In the genomic region with DNA sequence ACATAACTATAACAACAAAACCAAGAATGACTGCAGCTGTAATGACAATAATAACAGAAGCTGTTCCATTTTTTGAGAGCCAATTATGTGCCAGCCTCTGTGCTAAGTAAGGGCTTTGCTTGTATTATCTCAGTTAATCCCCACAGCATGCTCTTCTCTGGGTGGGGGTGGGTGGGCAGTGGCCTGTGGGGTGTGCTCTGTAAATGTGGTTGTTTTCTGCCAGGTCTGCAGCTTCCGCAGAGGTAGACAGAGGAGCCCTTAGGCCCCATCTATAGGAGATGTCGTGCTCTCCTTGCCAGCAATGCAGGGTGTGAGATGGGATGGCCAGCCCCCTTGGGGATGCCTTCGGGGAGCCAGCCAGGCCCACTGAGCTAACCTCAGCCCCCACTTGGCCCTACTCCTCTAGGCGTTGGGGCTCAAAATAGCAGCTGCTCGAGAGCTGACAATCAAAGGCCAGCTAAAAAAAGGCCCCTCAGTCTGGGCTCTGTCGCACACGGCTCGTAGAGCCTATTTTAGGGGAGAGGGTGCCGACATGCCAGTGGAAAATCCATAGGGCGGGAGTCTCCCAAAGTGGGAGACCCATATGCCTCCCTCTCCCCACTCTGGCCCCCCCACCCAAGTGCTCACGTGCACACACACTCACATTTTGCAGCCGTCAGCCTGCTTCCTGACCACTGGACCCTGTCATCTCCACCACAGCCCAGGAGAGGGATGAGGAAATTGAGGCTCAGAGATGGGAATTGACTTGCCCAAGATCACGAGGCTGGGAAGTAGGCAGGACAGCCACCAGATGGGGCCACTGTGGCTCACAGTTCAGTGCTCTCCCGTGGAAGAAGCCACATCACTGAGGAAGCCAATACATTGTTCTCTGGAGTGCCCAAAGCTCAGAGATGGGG, we compare ENCODE assay signal across 16 cellular contexts. TPM values are rescaled to one million over a fixed set of nuclear protein-coding genes. Genes with fewer than 3 reads are reported as not detected.
A peak's percentile ranks its signal among the peaks of the same experiment; 100 is the strongest.
DNase-seq lines count a peak whose midpoint lies in the region; ATAC-seq and TF ChIP-seq lines count a peak whose summit lies in the region.
"Had no signal": no experiment of that assay in that cellular context is flagged by ENCODE, and none has a peak within 500 bp of the region (broad histone marks: within the 10 kb centered on the region; RNA-seq: fewer than 3 reads in every experiment).

No MANE protein-coding gene starts in this region.

- intact Hi-C loops in right lobe of liver (cut with DNase I) (no loop called here), transverse colon (cut with DNase I; ENCODE audit: low total_unique reads) (no loop called here)

- TF ChIP-seq CTCF in right lobe of liver (IDR thresholded peaks at IDR 0.05) (no peak), transverse colon (IDR thresholded peaks at IDR 0.05) (no peak)

- H3K4me3 ChIP-seq in right lobe of liver (no peak overlapping the region), transverse colon (no peak overlapping the region)

- peaks cover 9% of the 10 kb centered on the region for H3K4me1 Mint-ChIP-seq in activated T-helper 17 cell treated with anti-CD3 and anti-CD28 coated beads, Interleukin-2, amount 50 U/mL, for 72 hours

- H3K4me1 ChIP-seq in right lobe of liver, result peaks cover 0 to 19% (median 8%) of the 10 kb centered on the region in 4 donors
- H3K4me1 ChIP-seq in transverse colon, result peaks cover 39 to 74% (median 51%) of the 10 kb centered on the region in 4 donors

- DNase-seq in caudate nucleus (lab: John Stamatoyannopoulos, UW) (no peak), right lobe of liver (peak in 2 of 3 donors; percentile 14 to 26), transverse colon (no peak)
- DNase-seq: activated CD4-positive, alpha-beta T cell treated with anti-CD3 and anti-CD28 coated beads, Interleukin-2, amount 50 U/mL, for 1 hour; activated effector memory CD4-positive, alpha-beta T cell treated with Interleukin-2 at 50 U/mL for 16 hours; brain microvascular endothelial cell; CD8-positive, alpha-beta T cell; Kasumi-1; NCI-H2081 had no signal

- in situ Hi-C loops in transverse colon (cut with MboI; ENCODE audit: low pct_ligation_motif_present in 1 of 4, low pct_unique_long_range_greater_than_20kb in 1 of 4, low sequenced_read_pairs in 3 of 4), result no loop called here

- no peaks in the 10 kb centered on the region for H3K36me3 ChIP-seq in right lobe of liver
- H3K36me3 ChIP-seq in transverse colon, result no peaks in the 10 kb centered on the region
- H3K36me3 ChIP-seq: brain microvascular endothelial cell had no signal

- H3K27me3 ChIP-seq in right lobe of liver (no peaks in the 10 kb centered on the region), transverse colon (no peaks in the 10 kb centered on the region)

- H3K27ac Mint-ChIP-seq in activated T-helper 17 cell treated with anti-CD3 and anti-CD28 coated beads, Interleukin-2, amount 50 U/mL, for 72 hours, result no peak overlapping the region
- H3K27ac Mint-ChIP-seq: CD8-positive, alpha-beta T cell; T-helper 1 cell treated with Interleukin-12 subunit alpha and Interleukin-12 subunit beta and Interleukin-4 antibody, amounts not matched to agents 30 μg/mL and 1 μg/mL, for 36 hours had no signal

- TF ChIP-seq POLR2A in right lobe of liver (IDR thresholded peaks at IDR 0.05) (no peak), transverse colon (IDR thresholded peaks at IDR 0.05) (no peak)

- 100% methylated on average over 1 of the region's 14 CpGs for WGBS in right lobe of liver (ENCODE audit: insufficient coverage, low coverage, low lambda C conversion rate, missing lambda C conversion rate)
- 71% methylated on average over 14 of the region's 14 CpGs; no CpG with 5 or more reads in 1 of the 2 donors for WGBS in transverse colon (ENCODE audit: low coverage in 1 of 2), 2 donors

- H3K36me3 Mint-ChIP-seq in activated T-helper 17 cell treated with anti-CD3 and anti-CD28 coated beads, Interleukin-2, amount 50 U/mL, for 72 hours (ENCODE audit: low read depth), result no peaks in the 10 kb centered on the region
- H3K36me3 Mint-ChIP-seq: CD8-positive, alpha-beta T cell; mesothelial cell of epicardium had no signal

- ATAC-seq in right lobe of liver, result no peak
- ATAC-seq in GM21717 (IDR thresholded peaks at IDR 0.05; ENCODE audit: unreplicated experiment), result no peak
- ATAC-seq in HG02759 (IDR thresholded peaks at IDR 0.05; ENCODE audit: unreplicated experiment), result no peak
- no peak for ATAC-seq in activated T-helper 17 cell treated with anti-CD3 and anti-CD28 coated beads, Interleukin-2, amount 50 U/mL, for 72 hours (replicated peaks)
- ATAC-seq: CD8-positive, alpha-beta T cell had no signal

- H3K27ac ChIP-seq in caudate nucleus (ENCODE audit: low read depth, low read length) (peak overlapping the region; percentile 40), right lobe of liver (no peak overlapping the region), transverse colon (peak overlapping the region; percentile 75 to 83 (median 82))
- H3K27ac ChIP-seq: brain microvascular endothelial cell had no signal

- H3K4me3 Mint-ChIP-seq in activated T-helper 17 cell treated with anti-CD3 and anti-CD28 coated beads, Interleukin-2, amount 50 U/mL, for 72 hours, result no peak overlapping the region
- H3K4me3 Mint-ChIP-seq: CD8-positive, alpha-beta T cell; mesothelial cell of epicardium; T-helper 1 cell treated with Interleukin-12 subunit alpha and Interleukin-12 subunit beta and Interleukin-4 antibody, amounts not matched to agents 30 μg/mL and 1 μg/mL, for 36 hours had no signal

- TF ChIP-seq EP300 in transverse colon (IDR thresholded peaks at IDR 0.05; ENCODE audit: low read depth), result no peak

- no peaks in the 10 kb centered on the region for H3K9me3 ChIP-seq in right lobe of liver
- no peaks in the 10 kb centered on the region for H3K9me3 ChIP-seq in transverse colon

- H3K9me3 Mint-ChIP-seq in activated T-helper 17 cell treated with anti-CD3 and anti-CD28 coated beads, Interleukin-2, amount 50 U/mL, for 72 hours, result no peaks in the 10 kb centered on the region
- H3K9me3 Mint-ChIP-seq: CD8-positive, alpha-beta T cell; mesothelial cell of epicardium; T-helper 1 cell treated with Interleukin-12 subunit alpha and Interleukin-12 subunit beta and Interleukin-4 antibody, amounts not matched to agents 30 μg/mL and 1 μg/mL, for 36 hours had no signal

- no peaks in the 10 kb centered on the region for H3K27me3 Mint-ChIP-seq in activated T-helper 17 cell treated with anti-CD3 and anti-CD28 coated beads, Interleukin-2, amount 50 U/mL, for 72 hours

RNA-seq across cellular contexts. Expression of gene CDH16, which starts 15.8 kb away (rescaled TPM):
- total RNA-seq in right lobe of liver (under 1 TPM in 4 of 6 experiments, not detected in 2; 0.07 to 0.47 (median 0.22) TPM), transverse colon (1 to 10 TPM in 2 of 4 donors, under 1 TPM in 1, not detected in 1; 0.20 to 2.4 (median 1.8) TPM)
- total RNA-seq in activated T-helper 17 cell treated with anti-CD3 and anti-CD28 coated beads, Interleukin-2, amount 50 U/mL, for 72 hours, result not detected
- total RNA-seq: CD8-positive, alpha-beta T cell; mesothelial cell of epicardium; pulmonary artery endothelial cell; subcutaneous adipose tissue had no signal

RNA-seq across cellular contexts. Expression of gene RRAD, which starts 22.4 kb away (rescaled TPM):
- total RNA-seq in right lobe of liver, result 1 to 10 TPM in 3 of 6 experiments, under 1 TPM in 2, not detected in 1; 0.51 to 7.7 (median 3.0) TPM
- total RNA-seq in transverse colon, result 10 to 100 TPM in 1 of 4 donors, 1 to 10 TPM in 2, not detected in 1; 3.5 to 15.3 (median 4.2) TPM
- 1 to 10 TPM; 2.1 to 6.5 TPM for total RNA-seq in activated T-helper 17 cell treated with anti-CD3 and anti-CD28 coated beads, Interleukin-2, amount 50 U/mL, for 72 hours

RNA-seq across cellular contexts. Expression of gene PDP2, which starts 22.6 kb away (rescaled TPM):
- total RNA-seq in right lobe of liver (10 to 100 TPM in 3 of 6 experiments, 1 to 10 TPM in 3; 5.1 to 15.5 (median 10.8) TPM), transverse colon (10 to 100 TPM in 2 of 4 donors, 1 to 10 TPM in 2; 4.9 to 36.2 (median 11.5) TPM)
- total RNA-seq in activated T-helper 17 cell treated with anti-CD3 and anti-CD28 coated beads, Interleukin-2, amount 50 U/mL, for 72 hours, result 10 to 100 TPM; 33.5 to 76.6 TPM

RNA-seq across cellular contexts. Expression of gene CIAO2B, which starts 31.3 kb away (rescaled TPM):
- total RNA-seq in right lobe of liver (100 to 1,000 TPM in 2 of 6 experiments, 10 to 100 TPM in 4; 40.6 to 111 (median 47.4) TPM), transverse colon (10 to 100 TPM; 15.3 to 93.8 (median 51.6) TPM)
- 100 to 1,000 TPM; 153 to 167 TPM for total RNA-seq in activated T-helper 17 cell treated with anti-CD3 and anti-CD28 coated beads, Interleukin-2, amount 50 U/mL, for 72 hours

RNA-seq across cellular contexts. Expression of gene CES2, which starts 32.4 kb away (rescaled TPM):
- total RNA-seq in right lobe of liver, result 100 to 1,000 TPM; 226 to 357 (median 263) TPM
- 1,000 to 10,000 TPM in 2 of 4 donors, 100 to 1,000 TPM in 2; 462 to 1,338 (median 921) TPM for total RNA-seq in transverse colon
- total RNA-seq in activated T-helper 17 cell treated with anti-CD3 and anti-CD28 coated beads, Interleukin-2, amount 50 U/mL, for 72 hours, result 10 to 100 TPM; 31.2 to 31.5 TPM

Comparison
In these comparisons a context has a peak if more than half of its experiments do, and no peak if none do; other contexts are left out.
1. DNase-seq: peak in right lobe of liver (2 of 3); none in caudate nucleus (0 of 61) and transverse colon (single experiment).
2. H3K27ac ChIP-seq: peak in caudate nucleus (single experiment) and transverse colon (4 of 4); none in right lobe of liver (0 of 3).